ENCODE assay signal across 18 cellular contexts in the genomic region with DNA sequence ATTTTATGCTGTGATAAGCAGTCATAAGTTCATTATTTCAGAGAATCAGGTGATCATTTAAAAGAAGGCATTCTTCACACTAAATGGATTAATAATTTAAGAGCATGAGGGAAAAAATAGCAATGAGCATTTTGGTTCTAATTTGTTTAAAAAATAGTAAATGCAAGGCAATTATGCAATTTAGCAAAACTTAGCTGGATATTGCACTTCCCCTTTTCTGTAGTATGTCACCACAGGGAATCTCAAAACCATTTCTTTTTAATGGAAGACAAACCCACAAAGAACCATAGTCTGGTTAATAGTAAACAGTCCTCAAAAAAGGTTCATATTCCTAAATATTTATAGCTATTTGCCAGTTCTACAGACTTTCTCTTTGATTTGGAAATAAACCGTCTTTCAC.
"Had no signal": no experiment of that assay in that cellular context is flagged by ENCODE, and none has a peak within 500 bp of the region (broad histone marks: within the 10 kb centered on the region; RNA-seq: fewer than 3 reads in every experiment).

No MANE protein-coding gene starts in this region.

- ATAC-seq: activated T-helper 17 cell treated with anti-CD3 and anti-CD28 coated beads, Interleukin-2, amount 50 U/mL, for 72 hours; body of pancreas; left ventricle myocardium superior; stimulated activated naive CD8-positive, alpha-beta T cell treated with anti-CD3 and anti-CD28 coated beads, Interleukin-15, Interleukin-2, amounts not matched to agents 100 U/mL and 50 U/mL, for 24 hours had no signal

- DNase-seq: activated B cell treated with CpG ODN at 0.5 μM for 24 hours; activated CD4-positive, alpha-beta memory T cell treated with anti-CD3 and anti-CD28 coated beads, Interleukin-2, amount 10 ng/mL, durations not matched to agents 7 days and 5 days; activated CD4-positive, alpha-beta T cell treated with anti-CD3 and anti-CD28 coated beads for 48 hours; activated naive CD4-positive, alpha-beta T cell; activated naive CD8-positive, alpha-beta T cell treated with anti-CD3 and anti-CD28 coated beads, Interleukin-2, amount 10 ng/mL, durations not matched to agents 7 days and 5 days; activated T-cell treated with anti-CD3 and anti-CD28 coated beads, Interleukin-2, amount 50 U/mL, for 1 hour; body of pancreas; dorsolateral prefrontal cortex; endodermal cell; foreskin fibroblast; left ventricle myocardium superior; occipital lobe; posterior cingulate gyrus; retina; stimulated activated CD4-positive, alpha-beta T cell treated with anti-CD3 and anti-CD28 coated beads, Interleukin-12 subunit alpha, Interleukin-12 subunit beta, amount 100 ng/mL, for 4 hours; stimulated activated naive CD8-positive, alpha-beta T cell treated with anti-CD3 and anti-CD28 coated beads, Interleukin-15, Interleukin-2, amounts not matched to agents 100 U/mL and 50 U/mL, for 24 hours; substantia nigra had no signal
